7 cellular contexts compared by ENCODE assay signal in the genomic region with DNA sequence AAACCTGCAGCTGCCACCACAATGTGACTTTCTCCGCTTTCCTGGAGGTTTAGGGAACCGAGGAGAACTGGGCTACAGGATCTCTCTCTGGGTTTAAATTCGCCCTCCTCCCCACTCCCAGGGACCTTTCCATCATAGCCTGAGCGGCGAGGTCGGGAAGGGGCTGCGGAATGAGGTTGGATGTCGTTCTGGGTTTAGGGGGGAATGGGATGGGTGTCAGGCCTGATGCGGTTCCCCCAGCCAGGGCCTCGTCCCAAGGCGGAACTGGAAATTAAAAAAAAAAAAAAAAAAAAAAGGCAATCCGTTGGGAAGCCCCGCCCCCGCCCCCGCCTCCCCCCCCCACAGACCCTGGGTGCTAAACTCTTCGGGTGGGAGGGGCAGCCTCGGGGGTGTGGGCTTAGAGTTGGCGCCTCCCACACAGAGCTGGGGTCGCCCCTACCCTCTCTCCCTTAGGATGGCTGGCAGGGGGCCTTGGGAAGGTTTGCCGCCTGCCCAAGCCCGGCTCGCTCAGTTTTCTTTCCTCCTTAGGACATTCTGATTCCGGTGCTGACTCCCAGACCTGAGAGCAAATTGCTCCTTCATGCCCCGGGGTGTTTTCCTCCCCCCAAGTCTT.
DNase-seq lines count a peak whose midpoint lies in the region; ATAC-seq, FAIRE-seq and TF ChIP-seq lines count a peak whose summit lies in the region.
"Not testable (repeated sequence)": the region's sequence is repeated elsewhere in the genome, so short reads cannot be mapped to it uniquely, and the experiment has no call there.

No MANE protein-coding gene starts in this region.

- not testable (repeated sequence) for H3K36me3 ChIP-seq in H1 (ENCODE audit: control insufficient read depth in 2 of 4, insufficient read depth in 4 of 4, low read length in 3 of 4); iPS-18a (ENCODE audit: control insufficient read depth, low read depth, low read length)

- H3K4me3 Mint-ChIP-seq in activated naive CD8-positive, alpha-beta T cell treated with anti-CD3 and anti-CD28 coated beads for 36 hours: peak overlapping the region; percentile 45
- peak overlapping the region in 6 of 8 donors; percentile 43 to 80 (median 50) for H3K4me3 Mint-ChIP-seq in naive B cell

- not testable (repeated sequence) for H3K79me1 ChIP-seq in H1 (ENCODE audit: low read depth, low read length)

- H2AFZ ChIP-seq in H1 (ENCODE audit: low read length): not testable (repeated sequence)

- not testable (repeated sequence) for H3K23ac ChIP-seq in H1 (ENCODE audit: insufficient read length)

- H3K23me2 ChIP-seq in H1 (ENCODE audit: low read depth, low read length): not testable (repeated sequence)

- peak overlapping the region; percentile 97 for H4K5ac ChIP-seq in H1 (ENCODE audit: insufficient read length, low read depth, low read length)

- TF ChIP-seq CTCF in H1 (IDR thresholded peaks at IDR 0.05; ENCODE audit: control extremely low read depth in 1 of 3, insufficient read depth in 1 of 3, low read depth in 1 of 3, low read length in 3 of 3); retinal pigment epithelial cell (conservative IDR thresholded peaks at IDR 0.05; ENCODE audit: low read depth, low read length): not testable (repeated sequence)

- FAIRE-seq in H1 (lab: Jason Lieb, UNC): not testable (repeated sequence)

- TF ChIP-seq RAD21 in H1 (IDR thresholded peaks at IDR 0.05 in 1 of 2, conservative IDR thresholded peaks at IDR 0.05 in 1 of 2; ENCODE audit: low read depth in 2 of 2, low read length in 2 of 2): not testable (repeated sequence)

- H3K27ac Mint-ChIP-seq in activated naive CD8-positive, alpha-beta T cell treated with anti-CD3 and anti-CD28 coated beads for 36 hours: not testable (repeated sequence)
- H3K27ac Mint-ChIP-seq in naive B cell: peak overlapping the region in 1 of 6 donors; percentile 24

- H3K79me2 ChIP-seq in H1 (ENCODE audit: control insufficient read depth in 1 of 2, insufficient read depth in 2 of 2, low read length in 2 of 2): not testable (repeated sequence)

- not testable (repeated sequence) for H2BK120ac ChIP-seq in H1 (replicated peaks; ENCODE audit: low read depth, low read length)

- H3K4me2 ChIP-seq in H1 (ENCODE audit: insufficient read depth in 1 of 2, low read depth in 2 of 2, low read length in 2 of 2): peak overlapping the region; percentile 57 to 75; a peak in 3 of 4 replicates

- not testable (repeated sequence) for H3K9me3 ChIP-seq in H1 (ENCODE audit: insufficient read depth in 2 of 2, low read depth in 1 of 2, low read length in 1 of 2); iPS-18a (ENCODE audit: control insufficient read depth, low read depth, low read length)

- H3K27me3 ChIP-seq in H1 (replicated peaks in 1 of 4; ENCODE audit: control insufficient read depth in 3 of 4, extremely low read depth in 1 of 4, insufficient read depth in 3 of 4, low read length in 3 of 4); iPS-18a (ENCODE audit: control insufficient read depth, insufficient read depth, low read length): not testable (repeated sequence)

- not testable (repeated sequence) for H3K4ac ChIP-seq in H1 (replicated peaks; ENCODE audit: insufficient read length, low read depth, low read length)

- not testable (repeated sequence) for TF ChIP-seq EP300 in H1 (IDR thresholded peaks at IDR 0.05; ENCODE audit: borderline replicate concordance in 1 of 2, low read depth in 2 of 2, low read length in 2 of 2)

- not testable (repeated sequence) for H3K36me3 Mint-ChIP-seq in activated naive CD8-positive, alpha-beta T cell treated with anti-CD3 and anti-CD28 coated beads for 36 hours; naive B cell

- not testable (repeated sequence) for H4K20me1 ChIP-seq in H1 (replicated peaks in 1 of 2; ENCODE audit: control insufficient read depth in 1 of 2, insufficient read depth in 2 of 2, low read length in 2 of 2)

- ATAC-seq in naive B cell (ENCODE audit: low read depth in 2 of 2): not testable (repeated sequence)

- not testable (repeated sequence) for H2BK20ac ChIP-seq in H1 (ENCODE audit: low read length)

- WGBS in H1 (ENCODE audit: extremely low coverage in 1 of 2, insufficient coverage in 1 of 2, insufficient read length in 1 of 2, insufficient replicate concordance in 2 of 2, low coverage in 1 of 2, low lambda C conversion rate in 2 of 2, missing lambda C conversion rate in 1 of 2), 2 experiments: 10% methylated on average over 12 of the region's 24 CpGs; no CpG with 5 or more reads in 1 of the 2 experiments

- H2AK5ac ChIP-seq in H1 (ENCODE audit: low read depth, low read length): not testable (repeated sequence)

- H3K9me3 Mint-ChIP-seq in activated naive CD8-positive, alpha-beta T cell treated with anti-CD3 and anti-CD28 coated beads for 36 hours; naive B cell: not testable (repeated sequence)

- H4K91ac ChIP-seq in H1 (replicated peaks; ENCODE audit: insufficient read length, low read length): not testable (repeated sequence)

- not testable (repeated sequence) for H3K4me1 ChIP-seq in H1 (replicated peaks in 1 of 4; ENCODE audit: control insufficient read depth in 3 of 4, insufficient read depth in 4 of 4, low read length in 3 of 4); iPS-18a (ENCODE audit: control insufficient read depth, low read depth, low read length)

- peak overlapping the region; percentile 95; the same call in 1 of the 2 replicates for H3K18ac ChIP-seq in H1 (ENCODE audit: extremely low read depth, low read length)

- H2BK5ac ChIP-seq in H1 (ENCODE audit: low read depth, low read length): not testable (repeated sequence)

- H4K8ac ChIP-seq in H1 (ENCODE audit: extremely low read depth, insufficient read depth, low read length): not testable (repeated sequence)

- H3K27ac ChIP-seq in H1 (ENCODE audit: low read depth, low read length); iPS-18a (ENCODE audit: low read length): not testable (repeated sequence)

- CTCF ChIA-PET in H1 (lab: Charles Lee; ENCODE audit: partially characterized antibody): interaction anchor here (0.7 to 1.5 kb wide), 2 partner anchors 32 to 113 kb away, joined by 3 to 4 read pairs; no protein-coding TSS in a partner anchor

- TF ChIP-seq POLR2A in H1 (IDR thresholded peaks at IDR 0.05; ENCODE audit: control extremely low read depth in 1 of 2, low read depth in 2 of 2, low read length in 2 of 2): 0 out of 3 replicates have a peak, but pooled peaks of 1 of the 2 experiments have one; percentile 16

- H3K4me3 ChIP-seq in H1 (ENCODE audit: extremely low read depth in 1 of 4, insufficient read depth in 2 of 4, low read depth in 3 of 4, low read length in 4 of 4) (peak overlapping the region in 3 of 4 experiments; percentile 24 to 54 (median 27); a peak in 5 of 8 replicates), retinal pigment epithelial cell (ENCODE audit: low read length) (peak overlapping the region; percentile 43)
- H3K4me3 ChIP-seq in iPS-18a (ENCODE audit: low read length): not testable (repeated sequence)

- not testable (repeated sequence) for H2BK12ac ChIP-seq in H1 (ENCODE audit: low read depth, low read length)

- H3K4me1 Mint-ChIP-seq in activated naive CD8-positive, alpha-beta T cell treated with anti-CD3 and anti-CD28 coated beads for 36 hours: peaks cover 11% of the 10 kb centered on the region
- peaks cover 10 to 13% (median 10%) of the 10 kb centered on the region in 3 donors for H3K4me1 Mint-ChIP-seq in naive B cell

- H2BK15ac ChIP-seq in H1 (ENCODE audit: low read length): not testable (repeated sequence)

- peaks cover 19% of the 10 kb centered on the region for H3K27me3 Mint-ChIP-seq in activated naive CD8-positive, alpha-beta T cell treated with anti-CD3 and anti-CD28 coated beads for 36 hours
- peaks cover 0 to 18% (median 10%) of the 10 kb centered on the region in 3 donors for H3K27me3 Mint-ChIP-seq in naive B cell

- H3K14ac ChIP-seq in H1 (ENCODE audit: insufficient read length): not testable (repeated sequence)

- not testable (repeated sequence) for H3K56ac ChIP-seq in H1 (replicated peaks; ENCODE audit: insufficient read length, low read depth, low read length)

- peak; percentile 85 for DNase-seq in ELF-1 (ENCODE audit: low read depth, low spot score)
- peak; percentile 55 for DNase-seq in OCI-M1 (lab: John Stamatoyannopoulos, UW)
- not testable (repeated sequence) for DNase-seq in activated naive CD8-positive, alpha-beta T cell treated with anti-CD3 and anti-CD28 coated beads for 36 hours; naive B cell; retinal pigment epithelial cell (ENCODE audit: low read depth)
- peak; percentile 34 to 81 for DNase-seq in H1 (ENCODE audit: low read depth in 1 of 2, low spot score in 2 of 2)

- POLR2A ChIA-PET in H1 (lab: Charles Lee; ENCODE audit: partially characterized antibody): not testable (repeated sequence)

- H3K9ac ChIP-seq in H1 (replicated peaks in 1 of 4; ENCODE audit: extremely low read depth in 1 of 4, low read depth in 3 of 4, low read length in 3 of 4) (peak overlapping the region in 2 of 4 experiments; percentile 37 to 63; a peak in 3 of 7 replicates), iPS-18a (ENCODE audit: low read length) (peak overlapping the region; percentile 50)

TF ChIP-seq in H1, 55 proteins besides CTCF, POLR2A, EP300 and RAD21:
- peak; percentile 25; the same call in 1 of the 2 replicates for TF ChIP-seq TAF1 (IDR thresholded peaks at IDR 0.05; ENCODE audit: low read depth, low read length)
